ENCODE assay signal across 12 cellular contexts in genomic region chr4:100100985-100101384, GRCh38.
A peak's percentile ranks its signal among the peaks of the same experiment; 100 is the strongest.
DNase-seq lines count a peak whose midpoint lies in the region; ATAC-seq and FAIRE-seq lines count a peak whose summit lies in the region.
"Had no signal": no experiment of that assay in that cellular context is flagged by ENCODE, and none has a peak within 500 bp of the region (broad histone marks: within the 10 kb centered on the region; RNA-seq: fewer than 3 reads in every experiment).

No MANE protein-coding gene starts in this region.

- peaks cover 22% of the 10 kb centered on the region for H3K4me1 Mint-ChIP-seq in activated T-cell treated with anti-CD3 and anti-CD28 coated beads, Interleukin-2, amount 50 U/mL, for 24 hours (ENCODE audit: low read depth)
- H3K4me1 Mint-ChIP-seq in stimulated activated naive B cell treated with anti-CD40 and anti-IgM and Interleukin-4, amounts not matched to agents 10 μg/mL and 1 μg/mL and 100 μg/mL, for 72 hours: peaks cover 25 to 50% of the 10 kb centered on the region in 2 donors

- H3K36me3 ChIP-seq in SJCRH30: no peaks in the 10 kb centered on the region
- H3K36me3 ChIP-seq in small intestine (ENCODE audit: control insufficient read depth in 2 of 2, insufficient read depth in 2 of 2, low read length in 2 of 2): no peaks in the 10 kb centered on the region

- no peak for FAIRE-seq in small intestine (lab: Jason Lieb, UNC)

- H3K4me1 ChIP-seq in SJCRH30: peaks cover 2% of the 10 kb centered on the region
- H3K4me1 ChIP-seq in small intestine (ENCODE audit: control insufficient read depth in 2 of 2, insufficient read depth in 1 of 2, low read depth in 1 of 2, low read length in 1 of 2): no peaks in the 10 kb centered on the region

- no peaks in the 10 kb centered on the region for H3K36me3 Mint-ChIP-seq in activated T-cell treated with anti-CD3 and anti-CD28 coated beads, Interleukin-2, amount 50 U/mL, for 24 hours (ENCODE audit: low read depth)
- H3K36me3 Mint-ChIP-seq in stimulated activated naive B cell treated with anti-CD40 and anti-IgM and Interleukin-4, amounts not matched to agents 10 μg/mL and 1 μg/mL and 100 μg/mL, for 72 hours: no peaks in the 10 kb centered on the region

- H3K27me3 Mint-ChIP-seq in activated T-cell treated with anti-CD3 and anti-CD28 coated beads, Interleukin-2, amount 50 U/mL, for 24 hours: no peaks in the 10 kb centered on the region
- H3K27me3 Mint-ChIP-seq in stimulated activated naive B cell treated with anti-CD40 and anti-IgM and Interleukin-4, amounts not matched to agents 10 μg/mL and 1 μg/mL and 100 μg/mL, for 72 hours: no peaks in the 10 kb centered on the region
- H3K27me3 Mint-ChIP-seq: dendritic cell treated with granulocyte-macrophage colony-stimulating factor and Interleukin-4, amounts not matched to agents 40 ng/mL and 50 ng/mL, for 4 days had no signal

- H3K9me3 Mint-ChIP-seq in activated T-cell treated with anti-CD3 and anti-CD28 coated beads, Interleukin-2, amount 50 U/mL, for 24 hours: no peaks in the 10 kb centered on the region
- H3K9me3 Mint-ChIP-seq in stimulated activated naive B cell treated with anti-CD40 and anti-IgM and Interleukin-4, amounts not matched to agents 10 μg/mL and 1 μg/mL and 100 μg/mL, for 72 hours: no peaks in the 10 kb centered on the region
- H3K9me3 Mint-ChIP-seq: dendritic cell treated with granulocyte-macrophage colony-stimulating factor and Interleukin-4, amounts not matched to agents 40 ng/mL and 50 ng/mL, for 4 days had no signal

- 54 to 63% (median 62%) methylated on average over 3 of the region's 3 CpGs for WGBS in small intestine, 3 donors

- no peak overlapping the region for H3K4me3 Mint-ChIP-seq in activated T-cell treated with anti-CD3 and anti-CD28 coated beads, Interleukin-2, amount 50 U/mL, for 24 hours
- peak overlapping the region in 1 of 2 donors; percentile 14 for H3K4me3 Mint-ChIP-seq in stimulated activated naive B cell treated with anti-CD40 and anti-IgM and Interleukin-4, amounts not matched to agents 10 μg/mL and 1 μg/mL and 100 μg/mL, for 72 hours
- H3K4me3 Mint-ChIP-seq: dendritic cell treated with granulocyte-macrophage colony-stimulating factor and Interleukin-4, amounts not matched to agents 40 ng/mL and 50 ng/mL, for 4 days had no signal

- H3K27me3 ChIP-seq in SJCRH30: no peaks in the 10 kb centered on the region
- H3K27me3 ChIP-seq in small intestine (ENCODE audit: control insufficient read depth in 2 of 2, insufficient read depth in 2 of 2, low read length in 2 of 2): no peaks in the 10 kb centered on the region

- no peaks in the 10 kb centered on the region for H3K9me3 ChIP-seq in SJCRH30 (replicated peaks)
- no peaks in the 10 kb centered on the region for H3K9me3 ChIP-seq in small intestine (ENCODE audit: control insufficient read depth, low read depth)

- no peak overlapping the region for H3K27ac ChIP-seq in SJCRH30
- H3K27ac ChIP-seq in small intestine (ENCODE audit: low read depth in 1 of 2, low read length in 1 of 2): no peak overlapping the region

- DNase-seq in activated T-cell treated with anti-CD3 and anti-CD28 coated beads, Interleukin-2, amount 50 U/mL, for 24 hours: no peak
- no peak for DNase-seq in activated T-cell treated with anti-CD3 and anti-CD28 coated beads, Interleukin-2, amount 50 U/mL, for 48 hours
- peak; percentile 8 to 18 for DNase-seq in SJCRH30
- DNase-seq in stimulated activated naive B cell treated with anti-CD40 and anti-IgM and Interleukin-4, amounts not matched to agents 10 μg/mL and 1 μg/mL and 100 μg/mL, for 72 hours: no peak
- no peak for DNase-seq in small intestine
- no peak for DNase-seq in mesenteric fat pad (ENCODE audit: low spot score)
- no peak for DNase-seq in activated CD4-positive, alpha-beta T cell treated with anti-CD3 and anti-CD28 coated beads for 4 hours
- DNase-seq: hypothalamus, NCI-H1048, Right ventricle myocardium superior had no signal

- H3K4me3 ChIP-seq in SJCRH30 (no peak overlapping the region), small intestine (ENCODE audit: low read depth in 1 of 2, low read length in 2 of 2) (no peak overlapping the region)

- ATAC-seq in HG02642 (IDR thresholded peaks at IDR 0.05; ENCODE audit: poor library complexity, unreplicated experiment): peak; percentile 53
- ATAC-seq in stimulated activated naive B cell treated with anti-CD40 and anti-IgM and Interleukin-4, amounts not matched to agents 10 μg/mL and 1 μg/mL and 100 μg/mL, for 72 hours (replicated peaks): peak; percentile 65 to 74

- H3K27ac Mint-ChIP-seq in activated T-cell treated with anti-CD3 and anti-CD28 coated beads, Interleukin-2, amount 50 U/mL, for 24 hours: peak overlapping the region; percentile 27
- H3K27ac Mint-ChIP-seq in stimulated activated naive B cell treated with anti-CD40 and anti-IgM and Interleukin-4, amounts not matched to agents 10 μg/mL and 1 μg/mL and 100 μg/mL, for 72 hours: no peak overlapping the region
- H3K27ac Mint-ChIP-seq: dendritic cell treated with granulocyte-macrophage colony-stimulating factor and Interleukin-4, amounts not matched to agents 40 ng/mL and 50 ng/mL, for 4 days had no signal

Comparison
In these comparisons a context has a peak if more than half of its experiments do, and no peak if none do; other contexts are left out.
1. DNase-seq: peak in SJCRH30 (2 of 2); none in activated T-cell treated with anti-CD3 and anti-CD28 coated beads, Interleukin-2, amount 50 U/mL, for 24 hours (single experiment), activated T-cell treated with anti-CD3 and anti-CD28 coated beads, Interleukin-2, amount 50 U/mL, for 48 hours (0 of 2), stimulated activated naive B cell treated with anti-CD40 and anti-IgM and Interleukin-4, amounts not matched to agents 10 μg/mL and 1 μg/mL and 100 μg/mL, for 72 hours (single experiment), small intestine (single experiment), mesenteric fat pad (single experiment) and activated CD4-positive, alpha-beta T cell treated with anti-CD3 and anti-CD28 coated beads for 4 hours (0 of 2).